15 cellular contexts compared by ENCODE assay signal in genomic region chr10:91603931-91604331, GRCh38. TPM values are rescaled to one million over a fixed set of nuclear protein-coding genes. Genes with fewer than 3 reads are reported as not detected.
A peak's percentile ranks its signal among the peaks of the same experiment; 100 is the strongest.
DNase-seq lines count a peak whose midpoint lies in the region; FAIRE-seq and TF ChIP-seq lines count a peak whose summit lies in the region.
"Had no signal": no experiment of that assay in that cellular context is flagged by ENCODE, and none has a peak within 500 bp of the region (broad histone marks: within the 10 kb centered on the region; RNA-seq: fewer than 3 reads in every experiment).

No MANE protein-coding gene starts in this region.

- TF ChIP-seq EP300 in Ishikawa (IDR thresholded peaks at IDR 0.05; ENCODE audit: borderline replicate concordance), result peak; percentile 93

- FAIRE-seq in bronchial epithelial cell (lab: Jason Lieb, UNC), result no peak

- H3K27ac ChIP-seq in stomach smooth muscle (ENCODE audit: low read length), result peak overlapping the region; percentile 3
- H3K27ac ChIP-seq: cardiac muscle cell had no signal

- H3K4me3 ChIP-seq in bronchial epithelial cell (ENCODE audit: low read depth, low read length) (no peak overlapping the region), stomach smooth muscle (ENCODE audit: low read length in 2 of 2) (peak overlapping the region in 1 of 2 donors; percentile 1)
- H3K4me3 ChIP-seq: cardiac muscle cell had no signal

- no peak; the same call in 1 of the 2 replicates for TF ChIP-seq RAD21 in Ishikawa (IDR thresholded peaks at IDR 0.05; ENCODE audit: low read depth)

- H3K9me3 ChIP-seq in stomach smooth muscle (ENCODE audit: control insufficient read depth in 2 of 2, low read length in 2 of 2), result no peaks in the 10 kb centered on the region

- TF ChIP-seq CTCF in bronchial epithelial cell (IDR thresholded peaks at IDR 0.05; ENCODE audit: insufficient read depth, low read length, severe bottlenecking), result no peak

- no peak overlapping the region for H3K9ac ChIP-seq in stomach smooth muscle (ENCODE audit: low read length in 2 of 2)

- H3K36me3 ChIP-seq in bronchial epithelial cell (ENCODE audit: control insufficient read depth, insufficient read depth, low read length) (no peaks in the 10 kb centered on the region), stomach smooth muscle (ENCODE audit: control insufficient read depth in 2 of 2, insufficient read depth in 2 of 2, low read length in 2 of 2) (no peaks in the 10 kb centered on the region)
- H3K36me3 ChIP-seq: cardiac muscle cell had no signal

- no peaks in the 10 kb centered on the region for H3K27me3 ChIP-seq in bronchial epithelial cell (ENCODE audit: control insufficient read depth, insufficient read depth, low read length)
- H3K27me3 ChIP-seq in stomach smooth muscle (ENCODE audit: control insufficient read depth in 1 of 2, insufficient read depth in 2 of 2, low read length in 2 of 2), result no peaks in the 10 kb centered on the region
- H3K27me3 ChIP-seq: cardiac muscle cell had no signal

- H3K4me1 ChIP-seq in stomach smooth muscle (ENCODE audit: control insufficient read depth, insufficient read depth, low read length), result peaks cover 32% of the 10 kb centered on the region

- DNase-seq in bronchial epithelial cell (ENCODE audit: low read depth) (peak; percentile 70), left kidney (ENCODE audit: low read depth, low spot score) (peak; percentile 85), GF-D8 (lab: John Stamatoyannopoulos, UW) (no peak), NCI-H187 (lab: John Stamatoyannopoulos, UW) (no peak), NCI-H1105 (lab: John Stamatoyannopoulos, UW) (no peak)
- no peak for DNase-seq in stimulated activated CD4-positive, alpha-beta T cell treated with anti-CD3 and anti-CD28 coated beads, Interleukin-4, amount 100 ng/mL, for 4 hours
- DNase-seq: activated CD4-positive, CD25-positive, alpha-beta regulatory T cell; activated T-cell treated with anti-CD3 and anti-CD28 coated beads, Interleukin-2, amount 50 U/mL, for 4 hours; islet precursor cell; NCI-H1092; occipital lobe; stimulated activated CD4-positive, alpha-beta T cell treated with anti-CD3 and anti-CD28 coated beads, Interleukin-4, amount 100 ng/mL, for 1 hour had no signal

TF ChIP-seq in Ishikawa, 13 proteins besides CTCF, POLR2A, EP300 and RAD21:
- TF ChIP-seq MAX (IDR thresholded peaks at IDR 0.05) (0 out of 2 replicates have a peak, but pooled peaks have one; percentile 24), NFIC (IDR thresholded peaks at IDR 0.05) (peak; percentile 90), TAF1 (IDR thresholded peaks at IDR 0.05; ENCODE audit: low read depth) (no peak), CREB1 (IDR thresholded peaks at IDR 0.05; ENCODE audit: low read depth) (no peak), USF1 (IDR thresholded peaks at IDR 0.05) (no peak), YY1 (IDR thresholded peaks at IDR 0.05; ENCODE audit: low read depth) (0 out of 2 replicates have a peak, but pooled peaks have one; percentile 39), EGR1 (IDR thresholded peaks at IDR 0.05) (no peak), CEBPB (IDR thresholded peaks at IDR 0.05) (peak; percentile 91), TEAD4 (IDR thresholded peaks at IDR 0.05) (peak; percentile 95), FOXM1 (IDR thresholded peaks at IDR 0.05; ENCODE audit: borderline replicate concordance, low read depth) (peak; percentile 82; the same call in 1 of the 2 replicates), REST (IDR thresholded peaks at IDR 0.05; ENCODE audit: low read depth) (no peak; the same call in 1 of the 2 replicates), TCF12 (IDR thresholded peaks at IDR 0.05; ENCODE audit: low read depth) (peak; percentile 95), ZBTB7A (IDR thresholded peaks at IDR 0.05; ENCODE audit: low read depth) (no peak)
TF ChIP-seq in Ishikawa: peak in this region for 7.

RNA-seq across cellular contexts. Expression of gene PPP1R3C, which starts 28.9 kb away (rescaled TPM):
- 17.4 and 39.8 TPM in 2 replicates for total RNA-seq in bronchial epithelial cell

Comparison
In these comparisons a context has a peak if more than half of its experiments do, and no peak if none do; other contexts are left out.
1. DNase-seq: peak in bronchial epithelial cell (single experiment) and left kidney (single experiment); none in GF-D8 (single experiment), NCI-H187 (0 of 2), stimulated activated CD4-positive, alpha-beta T cell treated with anti-CD3 and anti-CD28 coated beads, Interleukin-4, amount 100 ng/mL, for 4 hours (0 of 2) and NCI-H1105 (single experiment).